In the genomic region with DNA sequence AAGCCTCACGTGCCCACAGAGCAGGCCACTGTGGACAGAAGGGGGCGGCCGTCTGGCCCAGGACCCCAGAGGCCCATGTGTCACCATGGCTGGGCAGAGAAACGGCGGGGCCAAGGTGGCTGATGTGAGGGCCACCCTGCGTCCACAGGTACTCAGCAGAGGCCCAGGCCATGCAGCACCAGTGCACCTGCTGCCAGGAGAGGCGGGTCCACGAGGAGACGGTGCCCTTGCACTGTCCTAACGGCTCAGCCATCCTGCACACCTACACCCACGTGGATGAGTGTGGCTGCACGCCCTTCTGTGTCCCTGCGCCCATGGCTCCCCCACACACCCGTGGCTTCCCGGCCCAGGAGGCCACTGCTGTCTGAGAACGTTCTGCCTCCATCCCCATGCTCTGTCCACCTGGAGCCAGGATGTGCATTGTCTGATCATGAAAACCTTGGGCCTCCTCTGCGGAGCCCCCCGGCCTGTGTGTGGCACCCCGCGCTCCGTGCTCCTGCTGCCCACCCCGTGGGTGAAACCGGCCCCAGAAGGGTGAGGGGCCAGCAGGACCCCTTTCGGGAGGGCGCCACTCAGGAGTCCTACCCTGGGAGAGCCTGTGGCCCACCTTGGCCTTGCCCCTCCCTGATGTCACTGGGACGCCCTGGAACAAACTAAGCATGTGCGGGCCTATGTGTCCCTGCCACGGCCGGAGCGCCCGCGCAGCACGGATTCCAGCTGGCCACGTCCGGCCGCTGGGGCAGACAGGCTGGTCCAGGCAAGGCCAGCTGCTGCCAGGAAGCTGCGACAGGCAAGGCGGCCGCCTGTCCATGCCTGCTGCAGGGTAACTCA, we compare ENCODE assay signal across 2 cellular contexts.
TF ChIP-seq lines count a peak whose summit lies in the region.

No MANE protein-coding gene starts in this region.

TF ChIP-seq in A549, 52 proteins besides CTCF, POLR2A, EP300 and RAD21:
- TF ChIP-seq, protein P1, sequence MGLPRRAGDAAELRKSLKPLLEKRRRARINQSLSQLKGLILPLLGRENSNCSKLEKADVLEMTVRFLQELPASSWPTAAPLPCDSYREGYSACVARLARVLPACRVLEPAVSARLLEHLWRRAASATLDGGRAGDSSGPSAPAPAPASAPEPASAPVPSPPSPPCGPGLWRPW (IDR thresholded peaks at IDR 0.05): no peak
- TF ChIP-seq SREBF2 (IDR thresholded peaks at IDR 0.05) (no peak), EHF (CRISPR knock-in tag; IDR thresholded peaks at IDR 0.05) (no peak), HOXA7 (CRISPR knock-in tag; IDR thresholded peaks at IDR 0.05) (no peak), CBX2 (IDR thresholded peaks at IDR 0.05; ENCODE audit: borderline replicate concordance, low read depth) (no peak), BHLHE40 (IDR thresholded peaks at IDR 0.05; ENCODE audit: low read depth, low read length) (no peak), NFE2L2 (conservative IDR thresholded peaks at IDR 0.05; ENCODE audit: low read length) (no peak), FOXS1 (CRISPR knock-in tag; IDR thresholded peaks at IDR 0.05) (no peak), MYC (IDR thresholded peaks at IDR 0.05; ENCODE audit: borderline replicate concordance, low read length) (no peak), MAFK (IDR thresholded peaks at IDR 0.05; ENCODE audit: partially characterized antibody) (no peak), CBX8 (IDR thresholded peaks at IDR 0.05) (no peak), SMC3 (IDR thresholded peaks at IDR 0.05) (no peak), RFX5 (IDR thresholded peaks at IDR 0.05) (no peak), ZSCAN20 (CRISPR knock-in tag; IDR thresholded peaks at IDR 0.05) (no peak), KDM1A (IDR thresholded peaks at IDR 0.05; ENCODE audit: low read depth) (no peak), PHF8 (IDR thresholded peaks at IDR 0.05; ENCODE audit: borderline replicate concordance, low read depth) (no peak), FOSL2 (IDR thresholded peaks at IDR 0.05) (no peak), FOSL2 (CRISPR knock-in tag; IDR thresholded peaks at IDR 0.05) (no peak)
- TF ChIP-seq, protein P2, sequence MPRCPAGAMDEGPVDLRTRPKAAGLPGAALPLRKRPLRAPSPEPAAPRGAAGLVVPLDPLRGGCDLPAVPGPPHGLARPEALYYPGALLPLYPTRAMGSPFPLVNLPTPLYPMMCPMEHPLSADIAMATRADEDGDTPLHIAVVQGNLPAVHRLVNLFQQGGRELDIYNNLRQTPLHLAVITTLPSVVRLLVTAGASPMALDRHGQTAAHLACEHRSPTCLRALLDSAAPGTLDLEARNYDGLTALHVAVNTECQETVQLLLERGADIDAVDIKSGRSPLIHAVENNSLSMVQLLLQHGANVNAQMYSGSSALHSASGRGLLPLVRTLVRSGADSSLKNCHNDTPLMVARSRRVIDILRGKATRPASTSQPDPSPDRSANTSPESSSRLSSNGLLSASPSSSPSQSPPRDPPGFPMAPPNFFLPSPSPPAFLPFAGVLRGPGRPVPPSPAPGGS (IDR thresholded peaks at IDR 0.05): no peak
- TF ChIP-seq, protein P3, sequence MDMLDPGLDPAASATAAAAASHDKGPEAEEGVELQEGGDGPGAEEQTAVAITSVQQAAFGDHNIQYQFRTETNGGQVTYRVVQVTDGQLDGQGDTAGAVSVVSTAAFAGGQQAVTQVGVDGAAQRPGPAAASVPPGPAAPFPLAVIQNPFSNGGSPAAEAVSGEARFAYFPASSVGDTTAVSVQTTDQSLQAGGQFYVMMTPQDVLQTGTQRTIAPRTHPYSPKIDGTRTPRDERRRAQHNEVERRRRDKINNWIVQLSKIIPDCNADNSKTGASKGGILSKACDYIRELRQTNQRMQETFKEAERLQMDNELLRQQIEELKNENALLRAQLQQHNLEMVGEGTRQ (IDR thresholded peaks at IDR 0.05): no peak
- TF ChIP-seq, protein P4, sequence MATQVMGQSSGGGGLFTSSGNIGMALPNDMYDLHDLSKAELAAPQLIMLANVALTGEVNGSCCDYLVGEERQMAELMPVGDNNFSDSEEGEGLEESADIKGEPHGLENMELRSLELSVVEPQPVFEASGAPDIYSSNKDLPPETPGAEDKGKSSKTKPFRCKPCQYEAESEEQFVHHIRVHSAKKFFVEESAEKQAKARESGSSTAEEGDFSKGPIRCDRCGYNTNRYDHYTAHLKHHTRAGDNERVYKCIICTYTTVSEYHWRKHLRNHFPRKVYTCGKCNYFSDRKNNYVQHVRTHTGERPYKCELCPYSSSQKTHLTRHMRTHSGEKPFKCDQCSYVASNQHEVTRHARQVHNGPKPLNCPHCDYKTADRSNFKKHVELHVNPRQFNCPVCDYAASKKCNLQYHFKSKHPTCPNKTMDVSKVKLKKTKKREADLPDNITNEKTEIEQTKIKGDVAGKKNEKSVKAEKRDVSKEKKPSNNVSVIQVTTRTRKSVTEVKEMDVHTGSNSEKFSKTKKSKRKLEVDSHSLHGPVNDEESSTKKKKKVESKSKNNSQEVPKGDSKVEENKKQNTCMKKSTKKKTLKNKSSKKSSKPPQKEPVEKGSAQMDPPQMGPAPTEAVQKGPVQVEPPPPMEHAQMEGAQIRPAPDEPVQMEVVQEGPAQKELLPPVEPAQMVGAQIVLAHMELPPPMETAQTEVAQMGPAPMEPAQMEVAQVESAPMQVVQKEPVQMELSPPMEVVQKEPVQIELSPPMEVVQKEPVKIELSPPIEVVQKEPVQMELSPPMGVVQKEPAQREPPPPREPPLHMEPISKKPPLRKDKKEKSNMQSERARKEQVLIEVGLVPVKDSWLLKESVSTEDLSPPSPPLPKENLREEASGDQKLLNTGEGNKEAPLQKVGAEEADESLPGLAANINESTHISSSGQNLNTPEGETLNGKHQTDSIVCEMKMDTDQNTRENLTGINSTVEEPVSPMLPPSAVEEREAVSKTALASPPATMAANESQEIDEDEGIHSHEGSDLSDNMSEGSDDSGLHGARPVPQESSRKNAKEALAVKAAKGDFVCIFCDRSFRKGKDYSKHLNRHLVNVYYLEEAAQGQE (IDR thresholded peaks at IDR 0.05): no peak
TF ChIP-seq in A549: peak in this region for 0.

TF ChIP-seq in GM23338, 12 proteins besides CTCF, POLR2A, EP300 and RAD21:
- TF ChIP-seq ZNF331 (CRISPR knock-in tag; IDR thresholded peaks at IDR 0.05; ENCODE audit: low read depth): no peak
- TF ChIP-seq POLR2AphosphoS5 (IDR thresholded peaks at IDR 0.05; ENCODE audit: low read depth): no peak
- no peak for TF ChIP-seq CREB1 (CRISPR knock-in tag; IDR thresholded peaks at IDR 0.05; ENCODE audit: low read depth)
- no peak for TF ChIP-seq EZH2phosphoT487 (IDR thresholded peaks at IDR 0.05; ENCODE audit: unreplicated experiment)
- TF ChIP-seq ZNF114 (CRISPR knock-in tag; IDR thresholded peaks at IDR 0.05): no peak
- no peak for TF ChIP-seq NANOG (IDR thresholded peaks at IDR 0.05; ENCODE audit: borderline replicate concordance)
- TF ChIP-seq, protein P5, sequence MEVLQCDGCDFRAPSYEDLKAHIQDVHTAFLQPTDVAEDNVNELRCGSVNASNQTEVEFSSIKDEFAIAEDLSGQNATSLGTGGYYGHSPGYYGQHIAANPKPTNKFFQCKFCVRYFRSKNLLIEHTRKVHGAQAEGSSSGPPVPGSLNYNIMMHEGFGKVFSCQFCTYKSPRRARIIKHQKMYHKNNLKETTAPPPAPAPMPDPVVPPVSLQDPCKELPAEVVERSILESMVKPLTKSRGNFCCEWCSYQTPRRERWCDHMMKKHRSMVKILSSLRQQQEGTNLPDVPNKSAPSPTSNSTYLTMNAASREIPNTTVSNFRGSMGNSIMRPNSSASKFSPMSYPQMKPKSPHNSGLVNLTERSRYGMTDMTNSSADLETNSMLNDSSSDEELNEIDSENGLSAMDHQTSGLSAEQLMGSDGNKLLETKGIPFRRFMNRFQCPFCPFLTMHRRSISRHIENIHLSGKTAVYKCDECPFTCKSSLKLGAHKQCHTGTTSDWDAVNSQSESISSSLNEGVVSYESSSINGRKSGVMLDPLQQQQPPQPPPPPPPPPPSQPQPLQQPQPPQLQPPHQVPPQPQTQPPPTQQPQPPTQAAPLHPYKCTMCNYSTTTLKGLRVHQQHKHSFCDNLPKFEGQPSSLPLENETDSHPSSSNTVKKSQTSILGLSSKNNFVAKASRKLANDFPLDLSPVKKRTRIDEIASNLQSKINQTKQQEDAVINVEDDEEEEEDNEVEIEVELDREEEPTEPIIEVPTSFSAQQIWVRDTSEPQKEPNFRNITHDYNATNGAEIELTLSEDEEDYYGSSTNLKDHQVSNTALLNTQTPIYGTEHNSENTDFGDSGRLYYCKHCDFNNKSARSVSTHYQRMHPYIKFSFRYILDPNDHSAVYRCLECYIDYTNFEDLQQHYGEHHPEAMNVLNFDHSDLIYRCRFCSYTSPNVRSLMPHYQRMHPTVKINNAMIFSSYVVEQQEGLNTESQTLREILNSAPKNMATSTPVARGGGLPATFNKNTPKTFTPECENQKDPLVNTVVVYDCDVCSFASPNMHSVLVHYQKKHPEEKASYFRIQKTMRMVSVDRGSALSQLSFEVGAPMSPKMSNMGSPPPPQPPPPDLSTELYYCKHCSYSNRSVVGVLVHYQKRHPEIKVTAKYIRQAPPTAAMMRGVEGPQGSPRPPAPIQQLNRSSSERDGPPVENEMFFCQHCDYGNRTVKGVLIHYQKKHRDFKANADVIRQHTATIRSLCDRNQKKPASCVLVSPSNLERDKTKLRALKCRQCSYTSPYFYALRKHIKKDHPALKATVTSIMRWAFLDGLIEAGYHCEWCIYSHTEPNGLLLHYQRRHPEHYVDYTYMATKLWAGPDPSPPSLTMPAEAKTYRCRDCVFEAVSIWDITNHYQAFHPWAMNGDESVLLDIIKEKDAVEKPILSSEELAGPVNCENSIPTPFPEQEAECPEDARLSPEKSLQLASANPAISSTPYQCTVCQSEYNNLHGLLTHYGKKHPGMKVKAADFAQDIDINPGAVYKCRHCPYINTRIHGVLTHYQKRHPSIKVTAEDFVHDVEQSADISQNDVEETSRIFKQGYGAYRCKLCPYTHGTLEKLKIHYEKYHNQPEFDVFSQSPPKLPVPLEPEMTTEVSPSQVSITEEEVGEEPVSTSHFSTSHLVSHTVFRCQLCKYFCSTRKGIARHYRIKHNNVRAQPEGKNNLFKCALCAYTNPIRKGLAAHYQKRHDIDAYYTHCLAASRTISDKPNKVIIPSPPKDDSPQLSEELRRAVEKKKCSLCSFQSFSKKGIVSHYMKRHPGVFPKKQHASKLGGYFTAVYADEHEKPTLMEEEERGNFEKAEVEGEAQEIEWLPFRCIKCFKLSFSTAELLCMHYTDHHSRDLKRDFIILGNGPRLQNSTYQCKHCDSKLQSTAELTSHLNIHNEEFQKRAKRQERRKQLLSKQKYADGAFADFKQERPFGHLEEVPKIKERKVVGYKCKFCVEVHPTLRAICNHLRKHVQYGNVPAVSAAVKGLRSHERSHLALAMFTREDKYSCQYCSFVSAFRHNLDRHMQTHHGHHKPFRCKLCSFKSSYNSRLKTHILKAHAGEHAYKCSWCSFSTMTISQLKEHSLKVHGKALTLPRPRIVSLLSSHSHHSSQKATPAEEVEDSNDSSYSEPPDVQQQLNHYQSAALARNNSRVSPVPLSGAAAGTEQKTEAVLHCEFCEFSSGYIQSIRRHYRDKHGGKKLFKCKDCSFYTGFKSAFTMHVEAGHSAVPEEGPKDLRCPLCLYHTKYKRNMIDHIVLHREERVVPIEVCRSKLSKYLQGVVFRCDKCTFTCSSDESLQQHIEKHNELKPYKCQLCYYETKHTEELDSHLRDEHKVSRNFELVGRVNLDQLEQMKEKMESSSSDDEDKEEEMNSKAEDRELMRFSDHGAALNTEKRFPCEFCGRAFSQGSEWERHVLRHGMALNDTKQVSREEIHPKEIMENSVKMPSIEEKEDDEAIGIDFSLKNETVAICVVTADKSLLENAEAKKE (CRISPR knock-in tag; IDR thresholded peaks at IDR 0.05): no peak
- TF ChIP-seq, protein P6, sequence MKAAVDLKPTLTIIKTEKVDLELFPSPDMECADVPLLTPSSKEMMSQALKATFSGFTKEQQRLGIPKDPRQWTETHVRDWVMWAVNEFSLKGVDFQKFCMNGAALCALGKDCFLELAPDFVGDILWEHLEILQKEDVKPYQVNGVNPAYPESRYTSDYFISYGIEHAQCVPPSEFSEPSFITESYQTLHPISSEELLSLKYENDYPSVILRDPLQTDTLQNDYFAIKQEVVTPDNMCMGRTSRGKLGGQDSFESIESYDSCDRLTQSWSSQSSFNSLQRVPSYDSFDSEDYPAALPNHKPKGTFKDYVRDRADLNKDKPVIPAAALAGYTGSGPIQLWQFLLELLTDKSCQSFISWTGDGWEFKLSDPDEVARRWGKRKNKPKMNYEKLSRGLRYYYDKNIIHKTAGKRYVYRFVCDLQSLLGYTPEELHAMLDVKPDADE (IDR thresholded peaks at IDR 0.05): no peak
- TF ChIP-seq EZH2 (IDR thresholded peaks at IDR 0.05; ENCODE audit: low read depth, unreplicated experiment): no peak
- no peak for TF ChIP-seq STAT1 (IDR thresholded peaks at IDR 0.05; ENCODE audit: unreplicated experiment)
- TF ChIP-seq, protein P4 (IDR thresholded peaks at IDR 0.05; ENCODE audit: unreplicated experiment): no peak
- TF ChIP-seq JUNB (IDR thresholded peaks at IDR 0.05; ENCODE audit: unreplicated experiment): no peak
